ENCODE assay signal across 8 cellular contexts in the genomic region with DNA sequence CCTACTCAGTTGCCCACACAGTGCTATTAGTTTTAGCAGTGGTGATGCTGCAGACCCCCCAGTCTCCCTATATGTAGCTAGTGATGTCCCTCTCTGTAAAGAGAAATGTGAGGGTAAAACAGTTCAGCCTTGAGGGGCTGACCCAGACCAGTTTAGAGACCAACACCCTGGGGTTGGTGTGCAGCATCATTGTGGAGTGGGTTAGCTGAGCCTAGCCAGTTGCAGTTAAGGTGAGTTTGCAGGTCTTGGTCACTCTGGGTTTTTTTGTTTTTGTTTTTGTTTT. TPM values are rescaled to one million over a fixed set of nuclear protein-coding genes. Genes with fewer than 3 reads are reported as not detected.
DNase-seq lines count a peak whose midpoint lies in the region; ATAC-seq and TF ChIP-seq lines count a peak whose summit lies in the region.

No MANE protein-coding gene starts in this region.

- POLR2A ChIA-PET in WTC11 (lab: Charles Lee): interaction anchor here (1.3 to 3.2 kb wide), 6 partner anchors 13 to 305 kb away, joined by 6 to 27 read pairs (median 10); partner anchors contain the start of genes PFDN6, RGL2, WDR46 and ZBTB22

- H3K9me2 ChIP-seq in GM23338 (ENCODE audit: insufficient read depth): no peaks in the 10 kb centered on the region

- H3K79me2 ChIP-seq in GM23338 (replicated peaks; ENCODE audit: insufficient read depth): peaks cover 40% of the 10 kb centered on the region

- peaks cover 40% of the 10 kb centered on the region for H3K4me1 Mint-ChIP-seq in GM23338
- H3K4me1 Mint-ChIP-seq in WTC11: peaks cover 54% of the 10 kb centered on the region

- peaks cover 42% of the 10 kb centered on the region for H3K36me3 ChIP-seq in GM23338 (ENCODE audit: insufficient read depth)
- H3K36me3 ChIP-seq in right atrium auricular region: peaks cover 44% of the 10 kb centered on the region

- peak overlapping the region; percentile 99 for H3K4me3 ChIP-seq in GM23338
- peak overlapping the region; percentile 69 to 75 for H3K4me3 ChIP-seq in right atrium auricular region
- peak overlapping the region; percentile 55 to 86 (median 66) for H3K4me3 ChIP-seq in skin epidermis

- H3K27me3 ChIP-seq in GM23338 (ENCODE audit: insufficient read depth): no peaks in the 10 kb centered on the region
- no peaks in the 10 kb centered on the region for H3K27me3 ChIP-seq in right atrium auricular region

- peak overlapping the region; percentile 97 for H3K4me3 Mint-ChIP-seq in GM23338
- H3K4me3 Mint-ChIP-seq in WTC11: peak overlapping the region; percentile 96

- peak overlapping the region; percentile 100 for H3K4me2 ChIP-seq in GM23338

- no peak; the same call in 2 of the 3 replicates for ATAC-seq in GM23338
- ATAC-seq in WTC11: peak; percentile 3

- peaks cover 48% of the 10 kb centered on the region for H3K4me1 ChIP-seq in GM23338 (ENCODE audit: insufficient read depth)
- H3K4me1 ChIP-seq in right atrium auricular region: peaks cover 0 to 55% of the 10 kb centered on the region in 2 donors

- peaks cover 74% of the 10 kb centered on the region for H3F3A ChIP-seq in GM23338 (replicated peaks; ENCODE audit: low read depth)

- no peaks in the 10 kb centered on the region for H3K9me3 ChIP-seq in right atrium auricular region

- H3K9me3 Mint-ChIP-seq in GM23338 (peaks cover 5% of the 10 kb centered on the region; the same call in 1 of the 3 replicates), WTC11 (no peaks in the 10 kb centered on the region)

- CTCF ChIA-PET in WTC11 (lab: Charles Lee): interaction anchor here (0.9 to 3.1 kb wide), 20 partner anchors 7 to 292 kb away, joined by 3 to 40 read pairs (median 6); partner anchors contain the start of genes HSD17B8, PFDN6, PHF1 and RGL2

- DNase-seq in GM23338 (ENCODE audit: low spot score) (no peak), WTC11 (ENCODE audit: low spot score) (no peak), right atrium auricular region (ENCODE audit: low spot score) (no peak), cerebellum (ENCODE audit: low spot score) (no peak), NCI-H1930 (lab: John Stamatoyannopoulos, UW) (no peak), SKM-1 (lab: John Stamatoyannopoulos, UW; ENCODE audit: unreplicated experiment) (no peak)
- DNase-seq in activated CD4-positive, alpha-beta T cell treated with anti-CD3 and anti-CD28 coated beads, Interleukin-2, amount 50 U/mL, for 48 hours: no peak

- H3K27me3 Mint-ChIP-seq in GM23338 (ENCODE audit: insufficient read depth, low read depth, poor library complexity) (peaks cover 35% of the 10 kb centered on the region), WTC11 (ENCODE audit: low read depth) (no peaks in the 10 kb centered on the region)

- H3K27ac Mint-ChIP-seq in GM23338 (peak overlapping the region; percentile 87), WTC11 (peak overlapping the region; percentile 100)

- TF ChIP-seq CTCF in GM23338 (conservative IDR thresholded peaks at IDR 0.05; ENCODE audit: low read depth in 2 of 2) (no peak), WTC11 (IDR thresholded peaks at IDR 0.05) (no peak), right atrium auricular region (IDR thresholded peaks at IDR 0.05) (no peak)

- H3K36me3 Mint-ChIP-seq in GM23338 (ENCODE audit: low read depth) (peaks cover 83% of the 10 kb centered on the region), WTC11 (peaks cover 53% of the 10 kb centered on the region)

- H4K20me1 ChIP-seq in GM23338 (replicated peaks; ENCODE audit: insufficient read depth): peaks cover 44% of the 10 kb centered on the region

- no peak overlapping the region for H2AFZ ChIP-seq in GM23338

- H3K27ac ChIP-seq in GM23338 (ENCODE audit: low read depth): peak overlapping the region; percentile 96
- H3K27ac ChIP-seq in right atrium auricular region: peak overlapping the region; percentile 88 to 92
- H3K27ac ChIP-seq in skin epidermis: peak overlapping the region in 20 of 21 experiments; percentile 84 to 98 (median 95)

TF ChIP-seq in GM23338, 12 proteins besides CTCF, POLR2A, EP300 and RAD21 (continues in another document):
- TF ChIP-seq ZNF331 (CRISPR knock-in tag; IDR thresholded peaks at IDR 0.05; ENCODE audit: low read depth): no peak
- TF ChIP-seq, protein P1, sequence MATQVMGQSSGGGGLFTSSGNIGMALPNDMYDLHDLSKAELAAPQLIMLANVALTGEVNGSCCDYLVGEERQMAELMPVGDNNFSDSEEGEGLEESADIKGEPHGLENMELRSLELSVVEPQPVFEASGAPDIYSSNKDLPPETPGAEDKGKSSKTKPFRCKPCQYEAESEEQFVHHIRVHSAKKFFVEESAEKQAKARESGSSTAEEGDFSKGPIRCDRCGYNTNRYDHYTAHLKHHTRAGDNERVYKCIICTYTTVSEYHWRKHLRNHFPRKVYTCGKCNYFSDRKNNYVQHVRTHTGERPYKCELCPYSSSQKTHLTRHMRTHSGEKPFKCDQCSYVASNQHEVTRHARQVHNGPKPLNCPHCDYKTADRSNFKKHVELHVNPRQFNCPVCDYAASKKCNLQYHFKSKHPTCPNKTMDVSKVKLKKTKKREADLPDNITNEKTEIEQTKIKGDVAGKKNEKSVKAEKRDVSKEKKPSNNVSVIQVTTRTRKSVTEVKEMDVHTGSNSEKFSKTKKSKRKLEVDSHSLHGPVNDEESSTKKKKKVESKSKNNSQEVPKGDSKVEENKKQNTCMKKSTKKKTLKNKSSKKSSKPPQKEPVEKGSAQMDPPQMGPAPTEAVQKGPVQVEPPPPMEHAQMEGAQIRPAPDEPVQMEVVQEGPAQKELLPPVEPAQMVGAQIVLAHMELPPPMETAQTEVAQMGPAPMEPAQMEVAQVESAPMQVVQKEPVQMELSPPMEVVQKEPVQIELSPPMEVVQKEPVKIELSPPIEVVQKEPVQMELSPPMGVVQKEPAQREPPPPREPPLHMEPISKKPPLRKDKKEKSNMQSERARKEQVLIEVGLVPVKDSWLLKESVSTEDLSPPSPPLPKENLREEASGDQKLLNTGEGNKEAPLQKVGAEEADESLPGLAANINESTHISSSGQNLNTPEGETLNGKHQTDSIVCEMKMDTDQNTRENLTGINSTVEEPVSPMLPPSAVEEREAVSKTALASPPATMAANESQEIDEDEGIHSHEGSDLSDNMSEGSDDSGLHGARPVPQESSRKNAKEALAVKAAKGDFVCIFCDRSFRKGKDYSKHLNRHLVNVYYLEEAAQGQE (IDR thresholded peaks at IDR 0.05; ENCODE audit: unreplicated experiment): no peak

TF ChIP-seq in WTC11, 78 proteins besides CTCF, POLR2A, EP300 and RAD21:
- TF ChIP-seq, protein P2, sequence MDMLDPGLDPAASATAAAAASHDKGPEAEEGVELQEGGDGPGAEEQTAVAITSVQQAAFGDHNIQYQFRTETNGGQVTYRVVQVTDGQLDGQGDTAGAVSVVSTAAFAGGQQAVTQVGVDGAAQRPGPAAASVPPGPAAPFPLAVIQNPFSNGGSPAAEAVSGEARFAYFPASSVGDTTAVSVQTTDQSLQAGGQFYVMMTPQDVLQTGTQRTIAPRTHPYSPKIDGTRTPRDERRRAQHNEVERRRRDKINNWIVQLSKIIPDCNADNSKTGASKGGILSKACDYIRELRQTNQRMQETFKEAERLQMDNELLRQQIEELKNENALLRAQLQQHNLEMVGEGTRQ (CRISPR knock-in tag; IDR thresholded peaks at IDR 0.05): no peak
- TF ChIP-seq OVOL2 (CRISPR knock-in tag; IDR thresholded peaks at IDR 0.05; ENCODE audit: borderline replicate concordance) (no peak), CREM (CRISPR knock-in tag; IDR thresholded peaks at IDR 0.05) (no peak), CDX4 (CRISPR knock-in tag; IDR thresholded peaks at IDR 0.05; ENCODE audit: borderline replicate concordance) (no peak)
TF ChIP-seq in WTC11: peak in this region for 0.

RNA-seq across cellular contexts. Expression of gene B3GALT4, which starts 0.4 kb away (rescaled TPM):
- 1.0 and 2.3 TPM in 2 replicates for total RNA-seq in GM23338 (2014; rRNA removed; shearing (Covaris generic))
- 1.3 and 1.8 TPM in 2 replicates for polyA plus RNA-seq in GM23338 (2016; fragmentation: Nextera tagmentation; extraction: Ambion mirVana)
- 3.2 to 5.0 TPM (median 4.1 TPM) in 3 replicates for total RNA-seq in WTC11 (2021)
- total RNA-seq in right atrium auricular region: 10 to 100 TPM in 1 of 2 donors, 1 to 10 TPM in 1; 9.4 to 12.1 TPM
- 10.8 TPM for total RNA-seq in cerebellum

RNA-seq across cellular contexts. Expression of gene RPS18, which starts 4.6 kb away (rescaled TPM):
- total RNA-seq in GM23338 (2014; rRNA removed; shearing (Covaris generic)): 2,133 and 2,664 TPM in 2 replicates
- 4,776 and 5,223 TPM in 2 replicates for polyA plus RNA-seq in GM23338 (2016; fragmentation: Nextera tagmentation; extraction: Ambion mirVana)
- total RNA-seq in WTC11 (2021) (2,857 to 3,321 TPM (median 3,240 TPM) in 3 replicates), right atrium auricular region (1,000 to 10,000 TPM; 1,188 to 1,719 TPM), cerebellum (1,193 TPM)

RNA-seq across cellular contexts. Expression of gene VPS52, which starts 4.8 kb away (rescaled TPM):
- total RNA-seq in GM23338 (2014; rRNA removed; shearing (Covaris generic)): 25.0 and 31.1 TPM in 2 replicates
- 20.6 and 27.9 TPM in 2 replicates for polyA plus RNA-seq in GM23338 (2016; fragmentation: Nextera tagmentation; extraction: Ambion mirVana)
- total RNA-seq in WTC11 (2021): 43.0 to 46.8 TPM (median 43.1 TPM) in 3 replicates
- total RNA-seq in right atrium auricular region: 10 to 100 TPM; 19.0 to 31.7 TPM
- total RNA-seq in cerebellum: 37.8 TPM

RNA-seq across cellular contexts. Expression of gene WDR46, which starts 12.5 kb away (rescaled TPM):
- 104 and 106 TPM in 2 replicates for total RNA-seq in GM23338 (2014; rRNA removed; shearing (Covaris generic))
- polyA plus RNA-seq in GM23338 (2016; fragmentation: Nextera tagmentation; extraction: Ambion mirVana): 63.9 and 71.4 TPM in 2 replicates
- total RNA-seq in WTC11 (2021): 72.0 to 94.5 TPM (median 72.4 TPM) in 3 replicates
- 10 to 100 TPM; 22.5 to 30.9 TPM for total RNA-seq in right atrium auricular region
- total RNA-seq in cerebellum: 18.1 TPM

RNA-seq across cellular contexts. Expression of gene PFDN6, which starts 12.9 kb away (rescaled TPM):
- total RNA-seq in GM23338 (2014; rRNA removed; shearing (Covaris generic)): 62.2 and 80.4 TPM in 2 replicates
- 54.0 and 56.1 TPM in 2 replicates for polyA plus RNA-seq in GM23338 (2016; fragmentation: Nextera tagmentation; extraction: Ambion mirVana)
- total RNA-seq in WTC11 (2021): 83.3 to 95.7 TPM (median 85.6 TPM) in 3 replicates
- 10 to 100 TPM; 23.4 to 29.5 TPM for total RNA-seq in right atrium auricular region
- total RNA-seq in cerebellum: 17.1 TPM
